ENCODE assay signal across 17 cellular contexts in genomic region chr6:108801331-108801730, GRCh38. TPM values are rescaled to one million over a fixed set of nuclear protein-coding genes. Genes with fewer than 3 reads are reported as not detected.
DNase-seq lines count a peak whose midpoint lies in the region; ATAC-seq and TF ChIP-seq lines count a peak whose summit lies in the region.
"Had no signal": no experiment of that assay in that cellular context is flagged by ENCODE, and none has a peak within 500 bp of the region (broad histone marks: within the 10 kb centered on the region; RNA-seq: fewer than 3 reads in every experiment).

No MANE protein-coding gene starts in this region.

- ATAC-seq in CD4-positive, CD25-positive, alpha-beta regulatory T cell (ENCODE audit: low read depth in 2 of 2), result no peak
- ATAC-seq in left lung, result peak; percentile 61
- no peak for ATAC-seq in GM21825 (IDR thresholded peaks at IDR 0.05; ENCODE audit: unreplicated experiment)
- ATAC-seq: activated naive CD4-positive, alpha-beta T cell treated with anti-CD3 and anti-CD28 coated beads, Interleukin-2, amount 50 U/mL, for 72 hours; activated T-cell treated with anti-CD3 and anti-CD28 coated beads, Interleukin-2, amount 50 U/mL, for 4 hours; foreskin keratinocyte; Panc1 had no signal

- H3K27ac Mint-ChIP-seq in CD4-positive, CD25-positive, alpha-beta regulatory T cell, result peak overlapping the region in 2 of 3 donors; percentile 64 to 82
- H3K27ac Mint-ChIP-seq: activated CD4-positive, alpha-beta memory T cell treated with anti-CD3 and anti-CD28 coated beads, Interleukin-2, amount 10 ng/mL, durations not matched to agents 7 days and 5 days; activated naive CD4-positive, alpha-beta T cell treated with anti-CD3 and anti-CD28 coated beads, Interleukin-2, amount 50 U/mL, for 72 hours; IgD-negative memory B cell had no signal

- CTCF ChIA-PET in HEK293 (lab: Yijun Ruan, JAX), result interaction anchor here (0.6 to 1.1 kb wide), 2 partner anchors 76 to 138 kb away, joined by 3 read pairs; no protein-coding TSS in a partner anchor

- H3K27ac ChIP-seq in CD4-positive, CD25-positive, alpha-beta regulatory T cell (ENCODE audit: insufficient read depth, low read length, poor library complexity, severe bottlenecking), result no peak overlapping the region
- no peak overlapping the region for H3K27ac ChIP-seq in HEK293 (ENCODE audit: extremely low read depth, low read depth, low read length)
- H3K27ac ChIP-seq in left lung, result no peak overlapping the region
- H3K27ac ChIP-seq: colonic mucosa, foreskin keratinocyte had no signal

- peaks cover 16% of the 10 kb centered on the region for H3K4me1 ChIP-seq in CD4-positive, CD25-positive, alpha-beta regulatory T cell (ENCODE audit: control insufficient read depth, insufficient read depth, low read length, poor library complexity, severe bottlenecking)
- no peaks in the 10 kb centered on the region for H3K4me1 ChIP-seq in HEK293 (ENCODE audit: control insufficient read depth, insufficient read depth, low read length)
- H3K4me1 ChIP-seq in left lung, result peaks cover 8 to 25% of the 10 kb centered on the region in 2 donors
- H3K4me1 ChIP-seq: colonic mucosa had no signal

- H3K4me3 ChIP-seq in CD4-positive, CD25-positive, alpha-beta regulatory T cell (ENCODE audit: low read depth, low read length), result no peak overlapping the region
- H3K4me3 ChIP-seq in HEK293 (ENCODE audit: low read depth, low read length) (no peak overlapping the region), left lung (no peak overlapping the region)
- H3K4me3 ChIP-seq: colonic mucosa had no signal

- H3K27me3 Mint-ChIP-seq in CD4-positive, CD25-positive, alpha-beta regulatory T cell, result peaks cover 5% of the 10 kb centered on the region

- intact Hi-C loops in left lung (cut with DNase I), result no loop called here

- no peaks in the 10 kb centered on the region for H3K36me3 ChIP-seq in CD4-positive, CD25-positive, alpha-beta regulatory T cell (ENCODE audit: control insufficient read depth, insufficient read depth, low read length)
- H3K36me3 ChIP-seq in HEK293 (ENCODE audit: control insufficient read depth in 2 of 2, insufficient read depth in 1 of 2, low read length in 2 of 2) (no peaks in the 10 kb centered on the region), left lung (no peaks in the 10 kb centered on the region)
- H3K36me3 ChIP-seq: colonic mucosa, WERI-Rb-1 had no signal

- H3K9me3 Mint-ChIP-seq in CD4-positive, CD25-positive, alpha-beta regulatory T cell, result no peaks in the 10 kb centered on the region
- H3K9me3 Mint-ChIP-seq: activated CD4-positive, alpha-beta memory T cell treated with anti-CD3 and anti-CD28 coated beads, Interleukin-2, amount 10 ng/mL, durations not matched to agents 7 days and 5 days; activated naive CD4-positive, alpha-beta T cell treated with anti-CD3 and anti-CD28 coated beads, Interleukin-2, amount 50 U/mL, for 72 hours; activated T-cell treated with anti-CD3 and anti-CD28 coated beads, Interleukin-2, amount 50 U/mL, for 4 hours; IgD-negative memory B cell had no signal

- H3K27me3 ChIP-seq in CD4-positive, CD25-positive, alpha-beta regulatory T cell (ENCODE audit: control insufficient read depth, insufficient read depth, low read length), result no peaks in the 10 kb centered on the region
- no peaks in the 10 kb centered on the region for H3K27me3 ChIP-seq in left lung
- H3K27me3 ChIP-seq: colonic mucosa had no signal

- no peaks in the 10 kb centered on the region for H3K9me3 ChIP-seq in CD4-positive, CD25-positive, alpha-beta regulatory T cell (ENCODE audit: control insufficient read depth in 2 of 2, low read length in 2 of 2)
- H3K9me3 ChIP-seq in HEK293 (ENCODE audit: control insufficient read depth, insufficient read depth, low read depth, low read length) (no peaks in the 10 kb centered on the region), left lung (no peaks in the 10 kb centered on the region)
- H3K9me3 ChIP-seq: colonic mucosa had no signal

- TF ChIP-seq CTCF in HEK293 (tag by site-specific recombination; IDR thresholded peaks at IDR 0.05) (no peak), left lung (IDR thresholded peaks at IDR 0.05) (no peak)

- H3K4me3 Mint-ChIP-seq in CD4-positive, CD25-positive, alpha-beta regulatory T cell, result no peak overlapping the region
- H3K4me3 Mint-ChIP-seq: activated CD4-positive, alpha-beta memory T cell treated with anti-CD3 and anti-CD28 coated beads, Interleukin-2, amount 10 ng/mL, durations not matched to agents 7 days and 5 days; activated T-cell treated with anti-CD3 and anti-CD28 coated beads, Interleukin-2, amount 50 U/mL, for 4 hours; IgD-negative memory B cell had no signal

- POLR2A ChIA-PET in HEK293 (lab: Yijun Ruan, JAX), result interaction anchor here (1.5 kb wide), 1 partner anchor 10 kb away, joined by 3 read pairs; no protein-coding TSS in a partner anchor

- no peak for DNase-seq in CD4-positive, CD25-positive, alpha-beta regulatory T cell
- DNase-seq in NCI-H2171 (lab: John Stamatoyannopoulos, UW), result peak; percentile 13
- DNase-seq in left lung, result no peak
- no peak for DNase-seq in NCI-H2196 (lab: John Stamatoyannopoulos, UW; ENCODE audit: unreplicated experiment)
- no peak for DNase-seq in activated effector memory CD4-positive, alpha-beta T cell treated with Interleukin-2 at 50 U/mL for 16 hours
- DNase-seq: activated CD4-positive, alpha-beta memory T cell treated with anti-CD3 and anti-CD28 coated beads, Interleukin-2, amount 10 ng/mL, durations not matched to agents 7 days and 5 days; activated T-cell treated with anti-CD3 and anti-CD28 coated beads, Interleukin-2, amount 50 U/mL, for 4 hours; colonic mucosa; foreskin keratinocyte; NCI-H1417 treated with DMSO at 0.1 percent for 48 hours; NCI-H510A; WERI-Rb-1 had no signal

- H3K4me1 Mint-ChIP-seq in CD4-positive, CD25-positive, alpha-beta regulatory T cell, result peaks cover 6 to 28% (median 20%) of the 10 kb centered on the region in 4 donors

- H3K36me3 Mint-ChIP-seq in CD4-positive, CD25-positive, alpha-beta regulatory T cell, result no peaks in the 10 kb centered on the region
- H3K36me3 Mint-ChIP-seq: activated naive CD4-positive, alpha-beta T cell treated with anti-CD3 and anti-CD28 coated beads, Interleukin-2, amount 50 U/mL, for 72 hours; IgD-negative memory B cell had no signal

TF ChIP-seq in HEK293, 187 proteins besides CTCF, POLR2A, EP300 and RAD21:
- TF ChIP-seq ZNF549 (tag by site-specific recombination; IDR thresholded peaks at IDR 0.05), result no peak
- TF ChIP-seq, protein P1, sequence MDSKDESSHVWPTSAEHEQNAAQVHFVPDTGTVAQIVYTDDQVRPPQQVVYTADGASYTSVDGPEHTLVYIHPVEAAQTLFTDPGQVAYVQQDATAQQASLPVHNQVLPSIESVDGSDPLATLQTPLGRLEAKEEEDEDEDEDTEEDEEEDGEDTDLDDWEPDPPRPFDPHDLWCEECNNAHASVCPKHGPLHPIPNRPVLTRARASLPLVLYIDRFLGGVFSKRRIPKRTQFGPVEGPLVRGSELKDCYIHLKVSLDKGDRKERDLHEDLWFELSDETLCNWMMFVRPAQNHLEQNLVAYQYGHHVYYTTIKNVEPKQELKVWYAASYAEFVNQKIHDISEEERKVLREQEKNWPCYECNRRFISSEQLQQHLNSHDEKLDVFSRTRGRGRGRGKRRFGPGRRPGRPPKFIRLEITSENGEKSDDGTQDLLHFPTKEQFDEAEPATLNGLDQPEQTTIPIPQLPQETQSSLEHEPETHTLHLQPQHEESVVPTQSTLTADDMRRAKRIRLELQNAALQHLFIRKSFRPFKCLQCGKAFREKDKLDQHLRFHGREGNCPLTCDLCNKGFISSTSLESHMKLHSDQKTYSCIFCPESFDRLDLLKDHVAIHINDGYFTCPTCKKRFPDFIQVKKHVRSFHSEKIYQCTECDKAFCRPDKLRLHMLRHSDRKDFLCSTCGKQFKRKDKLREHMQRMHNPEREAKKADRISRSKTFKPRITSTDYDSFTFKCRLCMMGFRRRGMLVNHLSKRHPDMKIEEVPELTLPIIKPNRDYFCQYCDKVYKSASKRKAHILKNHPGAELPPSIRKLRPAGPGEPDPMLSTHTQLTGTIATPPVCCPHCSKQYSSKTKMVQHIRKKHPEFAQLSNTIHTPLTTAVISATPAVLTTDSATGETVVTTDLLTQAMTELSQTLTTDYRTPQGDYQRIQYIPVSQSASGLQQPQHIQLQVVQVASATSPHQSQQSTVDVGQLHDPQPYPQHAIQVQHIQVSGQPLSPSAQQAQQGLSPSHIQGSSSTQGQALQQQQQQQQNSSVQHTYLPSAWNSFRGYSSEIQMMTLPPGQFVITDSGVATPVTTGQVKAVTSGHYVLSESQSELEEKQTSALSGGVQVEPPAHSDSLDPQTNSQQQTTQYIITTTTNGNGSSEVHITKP (tag by site-specific recombination; IDR thresholded peaks at IDR 0.05), result peak; percentile 56

RNA-seq across cellular contexts. Expression of gene ARMC2, which starts 46.9 kb away (rescaled TPM):
- 12.5 TPM for total RNA-seq in CD4-positive, CD25-positive, alpha-beta regulatory T cell
- polyA plus RNA-seq in CD4-positive, CD25-positive, alpha-beta regulatory T cell, result 1 to 10 TPM; 3.5 to 8.4 (median 6.5) TPM
- 1 to 10 TPM; 7.8 to 8.0 TPM for total RNA-seq in left lung
